Comparison of ENCODE assay signal across 10 cellular contexts in the genomic region with DNA sequence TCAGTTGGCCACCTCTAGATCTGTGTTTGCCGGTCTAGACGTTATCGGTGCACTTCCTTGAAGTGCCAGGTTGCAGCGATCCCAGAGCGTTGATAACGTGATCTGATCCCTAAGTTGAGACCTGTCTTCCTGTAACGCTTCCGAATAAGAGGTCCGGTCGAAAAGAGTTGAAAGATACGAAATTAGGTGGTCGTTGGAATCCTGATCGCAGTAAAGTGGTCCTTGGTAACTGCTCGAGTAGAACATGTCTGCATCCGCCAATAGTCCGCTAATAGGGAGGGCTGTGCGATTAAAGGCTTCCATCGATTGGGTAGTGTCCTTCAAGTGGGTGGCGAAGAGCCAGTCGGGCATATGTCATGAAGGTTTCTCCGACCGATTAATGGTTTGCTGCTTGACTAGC. TPM values are rescaled to one million over a fixed set of nuclear protein-coding genes. Genes with fewer than 3 reads are reported as not detected.
DNase-seq lines count a peak whose midpoint lies in the region; ATAC-seq, FAIRE-seq and TF ChIP-seq lines count a peak whose summit lies in the region.
"Had no signal": no experiment of that assay in that cellular context is flagged by ENCODE, and none has a peak within 500 bp of the region (broad histone marks: within the 10 kb centered on the region; RNA-seq: fewer than 3 reads in every experiment).

No MANE protein-coding gene starts in this region.

- no peak for ATAC-seq in HG03565 (IDR thresholded peaks at IDR 0.05; ENCODE audit: unreplicated experiment)
- no peak for ATAC-seq in HG03095 (IDR thresholded peaks at IDR 0.05; ENCODE audit: unreplicated experiment)
- ATAC-seq in HG03135 (IDR thresholded peaks at IDR 0.05; ENCODE audit: unreplicated experiment), result no peak

- no peak overlapping the region for H3K27ac Mint-ChIP-seq in T-helper 1 cell treated with Interleukin-12 subunit alpha and Interleukin-12 subunit beta and Interleukin-4 antibody, amounts not matched to agents 30 μg/mL and 1 μg/mL, for 36 hours
- H3K27ac Mint-ChIP-seq in endothelial cell (ENCODE audit: unreplicated experiment), result peak overlapping the region; percentile 85

- peaks cover 8% of the 10 kb centered on the region for H3K27me3 Mint-ChIP-seq in T-helper 1 cell treated with Interleukin-12 subunit alpha and Interleukin-12 subunit beta and Interleukin-4 antibody, amounts not matched to agents 30 μg/mL and 1 μg/mL, for 36 hours (ENCODE audit: low read depth)
- H3K27me3 Mint-ChIP-seq in endothelial cell (ENCODE audit: unreplicated experiment), result peaks cover 25% of the 10 kb centered on the region

- 88 to 92% (median 91%) methylated on average over 22 of the region's 22 CpGs for WGBS in ovary, 3 donors

- TF ChIP-seq CTCF in endothelial cell (IDR thresholded peaks at IDR 0.05; ENCODE audit: unreplicated experiment) (no peak), ovary (IDR thresholded peaks at IDR 0.05) (no peak)

- FAIRE-seq in GM12891 (lab: Jason Lieb, UNC), result no peak

- no peaks in the 10 kb centered on the region for H3K9me3 ChIP-seq in ovary

- H3K36me3 ChIP-seq in ovary, result no peaks in the 10 kb centered on the region

- no peak overlapping the region for H3K4me3 ChIP-seq in ovary

- no peak for TF ChIP-seq EP300 in ovary (IDR thresholded peaks at IDR 0.05)

- no peaks in the 10 kb centered on the region for H3K9me3 Mint-ChIP-seq in T-helper 1 cell treated with Interleukin-12 subunit alpha and Interleukin-12 subunit beta and Interleukin-4 antibody, amounts not matched to agents 30 μg/mL and 1 μg/mL, for 36 hours
- H3K9me3 Mint-ChIP-seq in endothelial cell (ENCODE audit: unreplicated experiment), result no peaks in the 10 kb centered on the region

- no peak for DNase-seq in GM12891 (ENCODE audit: insufficient read length, low spot score)
- no peak for DNase-seq in endothelial cell (ENCODE audit: low spot score)
- peak in 3 of 5 donors; percentile 21 to 24 (median 23) for DNase-seq in ovary
- no peak for DNase-seq in NCI-H2227 (lab: John Stamatoyannopoulos, UW; ENCODE audit: unreplicated experiment)
- DNase-seq: NCI-H748 treated with DMSO at 0.1 percent for 48 hours had no signal

- no peaks in the 10 kb centered on the region for H3K27me3 ChIP-seq in ovary

- intact Hi-C loops in ovary (cut with DNase I), result no loop called here

- H3K27ac ChIP-seq in ovary, result no peak overlapping the region

- peaks cover 65% of the 10 kb centered on the region for H3K36me3 Mint-ChIP-seq in T-helper 1 cell treated with Interleukin-12 subunit alpha and Interleukin-12 subunit beta and Interleukin-4 antibody, amounts not matched to agents 30 μg/mL and 1 μg/mL, for 36 hours (ENCODE audit: low read depth)
- peaks cover 49% of the 10 kb centered on the region for H3K36me3 Mint-ChIP-seq in endothelial cell (ENCODE audit: low read depth, unreplicated experiment)

- H3K4me1 ChIP-seq in ovary (ENCODE audit: insufficient read depth), result peaks cover 13% of the 10 kb centered on the region

- peaks cover 46% of the 10 kb centered on the region for H3K4me1 Mint-ChIP-seq in T-helper 1 cell treated with Interleukin-12 subunit alpha and Interleukin-12 subunit beta and Interleukin-4 antibody, amounts not matched to agents 30 μg/mL and 1 μg/mL, for 36 hours (ENCODE audit: low read depth)
- peaks cover 25% of the 10 kb centered on the region for H3K4me1 Mint-ChIP-seq in endothelial cell (ENCODE audit: unreplicated experiment)

- TF ChIP-seq POLR2A in GM12891 (IDR thresholded peaks at IDR 0.05; ENCODE audit: low read depth, low read length), result no peak
- no peak for TF ChIP-seq POLR2A in ovary (IDR thresholded peaks at IDR 0.05)

- peak overlapping the region; percentile 21 for H3K4me3 Mint-ChIP-seq in T-helper 1 cell treated with Interleukin-12 subunit alpha and Interleukin-12 subunit beta and Interleukin-4 antibody, amounts not matched to agents 30 μg/mL and 1 μg/mL, for 36 hours
- peak overlapping the region; percentile 75 for H3K4me3 Mint-ChIP-seq in endothelial cell (ENCODE audit: unreplicated experiment)

TF ChIP-seq in GM12891, 5 proteins besides CTCF, POLR2A, EP300 and RAD21:
- TF ChIP-seq POU2F2 (IDR thresholded peaks at IDR 0.05; ENCODE audit: low read depth, low read length) (no peak), PAX5 (IDR thresholded peaks at IDR 0.05; ENCODE audit: insufficient read depth, low read length, severe bottlenecking) (no peak), TAF1 (IDR thresholded peaks at IDR 0.05; ENCODE audit: low read depth, low read length) (no peak), POLR2AphosphoS5 (IDR thresholded peaks at IDR 0.05; ENCODE audit: low read depth, low read length) (0 out of 2 replicates have a peak, but pooled peaks have one; percentile 19)

RNA-seq across cellular contexts. Expression of gene SRSF5, which starts 2.7 kb away (rescaled TPM):
- polyA plus RNA-seq in GM12891 (2012; ENCODE audit: low read depth, missing spikeins), result 378 TPM
- total RNA-seq in endothelial cell (ENCODE audit: unreplicated experiment) (241 TPM), ovary (100 to 1,000 TPM; 273 to 446 (median 322) TPM)
- polyA plus RNA-seq in ovary, result 100 to 1,000 TPM; 384 to 419 TPM

RNA-seq across cellular contexts. Expression of gene SLC10A1, which starts 27.4 kb away (rescaled TPM):
- 0.05 TPM for polyA plus RNA-seq in GM12891 (2012; ENCODE audit: low read depth, missing spikeins)
- not detected for total RNA-seq in endothelial cell (ENCODE audit: unreplicated experiment)
- not detected for total RNA-seq in ovary
- polyA plus RNA-seq in ovary, result not detected
- total RNA-seq: M059J had no signal

Comparison
In these comparisons a context has a peak if more than half of its experiments do, and no peak if none do; other contexts are left out.
1. DNase-seq: peak in ovary (3 of 5); none in GM12891 (single experiment), endothelial cell (single experiment) and NCI-H2227 (single experiment).